Comparison of ENCODE assay signal across 8 cellular contexts in genomic region chr11:73625690-73626318, GRCh38. TPM values are rescaled to one million over a fixed set of nuclear protein-coding genes. Genes with fewer than 3 reads are reported as not detected.
DNase-seq lines count a peak whose midpoint lies in the region; ATAC-seq and TF ChIP-seq lines count a peak whose summit lies in the region.

No MANE protein-coding gene starts in this region.

- no peaks in the 10 kb centered on the region for H3K4me1 ChIP-seq in CD4-positive, alpha-beta memory T cell (ENCODE audit: insufficient read depth, low read length)
- no peaks in the 10 kb centered on the region for H3K4me1 ChIP-seq in endodermal cell (ENCODE audit: control insufficient read depth, insufficient read depth, low read length)

- peak; percentile 94 for TF ChIP-seq CTCF in endodermal cell (conservative IDR thresholded peaks at IDR 0.05)
- peak; percentile 85 for TF ChIP-seq CTCF in mesothelial cell of epicardium (IDR thresholded peaks at IDR 0.05; ENCODE audit: unreplicated experiment)

- DNase-seq in CD4-positive, alpha-beta memory T cell = peak; percentile 60 to 70 (median 66)
- DNase-seq in HUDEP-2 (lab: John Stamatoyannopoulos, UW; ENCODE audit: unreplicated experiment in 76 of 76) (peak in 59 of 76 experiments; percentile 3 to 73 (median 36)), NOMO-1 treated with dmso at 0.1 percent for 144 hours (lab: John Stamatoyannopoulos, UW; ENCODE audit: unreplicated experiment) (peak; percentile 45), endodermal cell (peak; percentile 94), mesothelial cell of epicardium (ENCODE audit: low spot score in 2 of 2, unreplicated experiment in 2 of 2) (peak; percentile 46 to 83)
- peak; percentile 32 to 36 for DNase-seq in activated CD8-positive, alpha-beta memory T cell treated with anti-CD3 and anti-CD28 coated beads for 4 hours (ENCODE audit: low read depth in 2 of 2)
- peak; percentile 44 to 56 for DNase-seq in stimulated activated CD8-positive, alpha-beta memory T cell treated with anti-CD3 and anti-CD28 coated beads, Interleukin-2, amount 100 ng/mL, for 1 hour (ENCODE audit: low read depth in 2 of 2)

- H3K27me3 ChIP-seq in CD4-positive, alpha-beta memory T cell (ENCODE audit: insufficient read depth, low read length) = no peaks in the 10 kb centered on the region
- H3K27me3 ChIP-seq in endodermal cell (ENCODE audit: control insufficient read depth, insufficient read depth, low read length, poor library complexity, severe bottlenecking) = peaks cover 9% of the 10 kb centered on the region

- H3K9me3 ChIP-seq in CD4-positive, alpha-beta memory T cell (ENCODE audit: control insufficient read depth in 1 of 2, low read length in 2 of 2) = no peaks in the 10 kb centered on the region
- H3K9me3 ChIP-seq in endodermal cell (ENCODE audit: control insufficient read depth, low read length) = peaks cover 6% of the 10 kb centered on the region

- no peak overlapping the region for H3K27ac ChIP-seq in CD4-positive, alpha-beta memory T cell (ENCODE audit: low read depth, low read length)
- H3K27ac ChIP-seq in endodermal cell (ENCODE audit: low read depth, low read length) = no peak overlapping the region

- no peak overlapping the region for H3K4me3 ChIP-seq in CD4-positive, alpha-beta memory T cell (ENCODE audit: low read length in 2 of 2)
- H3K4me3 ChIP-seq in endodermal cell (ENCODE audit: low read length) = no peak overlapping the region

- no peaks in the 10 kb centered on the region for H3K36me3 Mint-ChIP-seq in CD4-positive, alpha-beta memory T cell
- H3K36me3 Mint-ChIP-seq in endodermal cell (ENCODE audit: low read depth) (peaks cover 4% of the 10 kb centered on the region), mesothelial cell of epicardium (no peaks in the 10 kb centered on the region)

- H3K9ac ChIP-seq in endodermal cell (ENCODE audit: extremely low read depth, low read length, poor library complexity, severe bottlenecking) = no peak overlapping the region

- no peak overlapping the region for H3K27ac Mint-ChIP-seq in CD4-positive, alpha-beta memory T cell
- H3K27ac Mint-ChIP-seq in endodermal cell (no peak overlapping the region), mesothelial cell of epicardium (no peak overlapping the region)

- H3K9me3 Mint-ChIP-seq in CD4-positive, alpha-beta memory T cell = no peaks in the 10 kb centered on the region
- peaks cover 14% of the 10 kb centered on the region for H3K9me3 Mint-ChIP-seq in endodermal cell
- H3K9me3 Mint-ChIP-seq in mesothelial cell of epicardium = no peaks in the 10 kb centered on the region

- 24 to 49% methylated on average over 8 to 20 of the region's 20 CpGs for WGBS in endodermal cell (ENCODE audit: insufficient coverage in 1 of 2, insufficient read length in 1 of 2), 2 experiments

- H3K27me3 Mint-ChIP-seq in CD4-positive, alpha-beta memory T cell = peaks cover 6 to 13% of the 10 kb centered on the region in 2 donors
- H3K27me3 Mint-ChIP-seq in endodermal cell (ENCODE audit: insufficient read depth) (peaks cover 75% of the 10 kb centered on the region), mesothelial cell of epicardium (ENCODE audit: low read depth) (peaks cover 29% of the 10 kb centered on the region)

- no peak for ATAC-seq in GM19467 (IDR thresholded peaks at IDR 0.05; ENCODE audit: unreplicated experiment)

- intact Hi-C loops in CD4-positive, alpha-beta memory T cell (cut with micrococcal nuclease) = loop anchor here (1.0 kb wide), 1 partner anchor 35 kb away; no protein-coding TSS in a partner anchor

- no peaks in the 10 kb centered on the region for H3K36me3 ChIP-seq in CD4-positive, alpha-beta memory T cell (ENCODE audit: insufficient read depth, low read length)
- H3K36me3 ChIP-seq in endodermal cell (ENCODE audit: control insufficient read depth, insufficient read depth, low read length) = no peaks in the 10 kb centered on the region

- H3K4me3 Mint-ChIP-seq in CD4-positive, alpha-beta memory T cell = peak overlapping the region in 1 of 8 donors; percentile 24
- H3K4me3 Mint-ChIP-seq in endodermal cell (no peak overlapping the region), mesothelial cell of epicardium (peak overlapping the region; percentile 48)

- CTCF ChIA-PET in CD4-positive, alpha-beta memory T cell (lab: Charles Lee; ENCODE audit: partially characterized antibody) = interaction anchor here (0.6 to 11.9 kb wide), 31 partner anchors 8 to 306 kb away, joined by 3 to 320 read pairs (median 4); partner anchors contain the start of gene PLEKHB1

- peaks cover 0 to 4% (median 0%) of the 10 kb centered on the region in 4 donors for H3K4me1 Mint-ChIP-seq in CD4-positive, alpha-beta memory T cell
- H3K4me1 Mint-ChIP-seq in endodermal cell = peaks cover 14% of the 10 kb centered on the region
- peaks cover 2% of the 10 kb centered on the region for H3K4me1 Mint-ChIP-seq in mesothelial cell of epicardium

- POLR2A ChIA-PET in CD4-positive, alpha-beta memory T cell (lab: Charles Lee; ENCODE audit: partially characterized antibody) = interaction anchor here (0.7 to 2.5 kb wide), 7 partner anchors 21 to 274 kb away, joined by 3 to 15 read pairs (median 4); partner anchors contain the start of gene FAM168A

RNA-seq across cellular contexts. Expression of gene PLEKHB1, which starts 20.6 kb away (rescaled TPM):
- total RNA-seq in CD4-positive, alpha-beta memory T cell = 10 to 100 TPM; 53.8 to 63.2 TPM
- polyA plus RNA-seq in CD4-positive, alpha-beta memory T cell = 10 to 100 TPM; 78.4 to 79.1 TPM
- total RNA-seq in endodermal cell = 10 to 100 TPM; 44.6 to 81.0 TPM
- 26.6 TPM for polyA plus RNA-seq in endodermal cell (2013, experiment 1 of 2)
- 25.3 TPM for polyA plus RNA-seq in endodermal cell (2013, experiment 2 of 2)
- total RNA-seq in mesothelial cell of epicardium = 6.1 to 9.0 TPM (median 8.0 TPM) in 3 replicates

RNA-seq across cellular contexts. Expression of gene FAM168A, which starts 27.9 kb away (rescaled TPM):
- total RNA-seq in CD4-positive, alpha-beta memory T cell = 10 to 100 TPM; 21.9 to 22.7 TPM
- polyA plus RNA-seq in CD4-positive, alpha-beta memory T cell = 1 to 10 TPM in 1 of 2 donors, under 1 TPM in 1; 0.61 to 3.5 TPM
- total RNA-seq in endodermal cell (10 to 100 TPM; 27.4 to 31.6 TPM), mesothelial cell of epicardium (60.9 to 63.5 TPM (median 61.8 TPM) in 3 replicates)
- 35.7 TPM for polyA plus RNA-seq in endodermal cell (2013, experiment 1 of 2)
- 35.9 TPM for polyA plus RNA-seq in endodermal cell (2013, experiment 2 of 2)

Comparison
In these comparisons a context has a peak if more than half of its experiments do, and no peak if none do; other contexts are left out.
1. DNase-seq: peak in every context shown above with its lines; median percentile 94 in endodermal cell; 66 in CD4-positive, alpha-beta memory T cell; 64 in mesothelial cell of epicardium; 50 in stimulated activated CD8-positive, alpha-beta memory T cell treated with anti-CD3 and anti-CD28 coated beads, Interleukin-2, amount 100 ng/mL, for 1 hour; 45 in NOMO-1 treated with dmso at 0.1 percent for 144 hours; 36 in HUDEP-2; 34 in activated CD8-positive, alpha-beta memory T cell treated with anti-CD3 and anti-CD28 coated beads for 4 hours.